Comparison of ENCODE assay signal across 8 cellular contexts in the genomic region with DNA sequence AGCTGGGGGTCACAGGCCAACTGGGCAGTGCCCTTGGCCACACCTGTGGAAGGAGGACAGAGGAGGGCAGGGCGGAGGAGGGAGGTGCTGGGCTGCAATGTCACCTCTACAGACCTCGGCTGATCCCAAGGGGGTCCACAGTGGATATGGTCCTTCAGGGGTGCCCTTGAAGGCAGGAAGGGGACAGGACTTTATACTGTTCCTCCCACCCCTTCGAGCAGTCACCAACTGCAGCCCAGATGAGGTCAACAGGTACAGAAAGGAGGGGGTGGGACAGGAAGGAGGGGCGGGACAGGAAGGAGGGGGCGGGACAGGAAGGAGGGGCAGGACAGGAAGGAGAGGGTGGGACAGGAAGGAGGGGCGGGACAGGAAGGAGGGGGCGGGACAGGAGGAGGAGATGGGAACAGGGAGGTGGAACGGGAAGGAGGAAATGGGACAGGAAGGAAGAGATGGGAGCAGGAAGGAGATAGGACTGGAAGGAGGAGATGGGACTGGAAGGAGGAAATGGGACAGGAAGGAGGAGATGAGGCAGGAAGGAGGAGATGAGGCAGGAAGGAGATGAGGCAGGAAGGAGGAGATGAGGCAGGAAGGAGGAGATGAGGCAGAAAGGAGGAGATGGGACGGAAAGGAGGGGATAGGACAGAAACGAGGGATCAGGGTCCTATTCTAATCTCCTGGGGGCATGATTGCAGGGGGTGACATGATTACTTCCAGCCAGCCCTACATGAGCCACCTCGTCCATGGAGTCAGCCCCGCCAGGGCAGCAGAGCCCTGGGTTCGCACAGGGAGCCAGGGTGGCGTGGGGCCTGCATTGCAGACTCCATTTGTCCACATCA. TPM values are rescaled to one million over a fixed set of nuclear protein-coding genes. Genes with fewer than 3 reads are reported as not detected.
DNase-seq lines count a peak whose midpoint lies in the region; ATAC-seq and FAIRE-seq lines count a peak whose summit lies in the region.

No MANE protein-coding gene starts in this region.

- DNase-seq in activated gamma-delta T cell treated with Interleukin-2 at 50 U/mL for 16 hours = peak; percentile 66
- no peak for DNase-seq in activated gamma-delta T cell (lab: John Stamatoyannopoulos, UW)
- DNase-seq in RCC 7860 (ENCODE audit: low spot score) = peak; percentile 34
- peak; percentile 57 for DNase-seq in activated T-helper 2 cell treated with anti-CD3 and anti-CD28 coated beads, Interferon-gamma antibody, Interleukin-2, Interleukin-4, amounts not matched to agents 10 μg/mL and 5 μg/mL and 100 μg/mL, durations not matched to agents 14 hours and 24 hours and 36 hours (ENCODE audit: low spot score)
- DNase-seq in NCI-H2227 treated with DMSO at 0.1 percent for 48 hours (lab: John Stamatoyannopoulos, UW) = no peak

- H3K27ac ChIP-seq in muscle layer of duodenum (ENCODE audit: low read length) = peak overlapping the region; percentile 56

- peaks cover 31% of the 10 kb centered on the region for H3K4me1 Mint-ChIP-seq in activated T-helper 2 cell treated with anti-CD3 and anti-CD28 coated beads, Interferon-gamma antibody, Interleukin-2, Interleukin-4, amounts not matched to agents 10 μg/mL and 5 μg/mL and 100 μg/mL, durations not matched to agents 14 hours and 24 hours and 36 hours (ENCODE audit: low read depth)

- H3K36me3 ChIP-seq in muscle layer of duodenum (ENCODE audit: control insufficient read depth in 1 of 2, insufficient read depth in 2 of 2, low read length in 2 of 2) = no peaks in the 10 kb centered on the region

- FAIRE-seq in RCC 7860 (lab: Jason Lieb, UNC) = no peak

- no peaks in the 10 kb centered on the region for H3K9me3 ChIP-seq in muscle layer of duodenum (ENCODE audit: control insufficient read depth in 1 of 2, low read length in 2 of 2)

- H3K9me3 Mint-ChIP-seq in activated T-helper 2 cell treated with anti-CD3 and anti-CD28 coated beads, Interferon-gamma antibody, Interleukin-2, Interleukin-4, amounts not matched to agents 10 μg/mL and 5 μg/mL and 100 μg/mL, durations not matched to agents 14 hours and 24 hours and 36 hours = no peaks in the 10 kb centered on the region

- H3K4me1 ChIP-seq in muscle layer of duodenum (ENCODE audit: control insufficient read depth in 1 of 2, insufficient read depth in 2 of 2, low read length in 2 of 2) = peaks cover 0 to 10% of the 10 kb centered on the region in 2 donors

- H3K27ac Mint-ChIP-seq in activated T-helper 2 cell treated with anti-CD3 and anti-CD28 coated beads, Interferon-gamma antibody, Interleukin-2, Interleukin-4, amounts not matched to agents 10 μg/mL and 5 μg/mL and 100 μg/mL, durations not matched to agents 14 hours and 24 hours and 36 hours = peak overlapping the region; percentile 84

- H3K27me3 Mint-ChIP-seq in activated T-helper 2 cell treated with anti-CD3 and anti-CD28 coated beads, Interferon-gamma antibody, Interleukin-2, Interleukin-4, amounts not matched to agents 10 μg/mL and 5 μg/mL and 100 μg/mL, durations not matched to agents 14 hours and 24 hours and 36 hours (ENCODE audit: low read depth) = no peaks in the 10 kb centered on the region

- intact Hi-C loops in activated T-helper 2 cell treated with anti-CD3 and anti-CD28 coated beads, Interferon-gamma antibody, Interleukin-2, Interleukin-4, amounts not matched to agents 10 μg/mL and 5 μg/mL and 100 μg/mL, durations not matched to agents 14 hours and 24 hours and 36 hours (cut with micrococcal nuclease) = loop anchor here (1.0 to 2.0 kb wide), 2 partner anchors 18 to 37 kb away; no protein-coding TSS in a partner anchor

- no peak overlapping the region for H3K4me3 ChIP-seq in muscle layer of duodenum (ENCODE audit: low read depth in 1 of 2, low read length in 2 of 2)

- ATAC-seq in HG03571 (IDR thresholded peaks at IDR 0.05; ENCODE audit: unreplicated experiment) (no peak), GM19455 (IDR thresholded peaks at IDR 0.05; ENCODE audit: unreplicated experiment) (no peak)

- H3K27me3 ChIP-seq in muscle layer of duodenum (ENCODE audit: low read depth, low read length) = no peaks in the 10 kb centered on the region

- peak overlapping the region; percentile 51 for H3K4me3 Mint-ChIP-seq in activated T-helper 2 cell treated with anti-CD3 and anti-CD28 coated beads, Interferon-gamma antibody, Interleukin-2, Interleukin-4, amounts not matched to agents 10 μg/mL and 5 μg/mL and 100 μg/mL, durations not matched to agents 14 hours and 24 hours and 36 hours (ENCODE audit: low read depth)

- H3K36me3 Mint-ChIP-seq in activated T-helper 2 cell treated with anti-CD3 and anti-CD28 coated beads, Interferon-gamma antibody, Interleukin-2, Interleukin-4, amounts not matched to agents 10 μg/mL and 5 μg/mL and 100 μg/mL, durations not matched to agents 14 hours and 24 hours and 36 hours (ENCODE audit: low read depth) = no peaks in the 10 kb centered on the region

RNA-seq across cellular contexts. Expression of gene MRGBP, which starts 19.4 kb away (rescaled TPM):
- total RNA-seq in activated T-helper 2 cell treated with anti-CD3 and anti-CD28 coated beads, Interferon-gamma antibody, Interleukin-2, Interleukin-4, amounts not matched to agents 10 μg/mL and 5 μg/mL and 100 μg/mL, durations not matched to agents 14 hours and 24 hours and 36 hours = 17.9 and 18.2 TPM in 2 replicates

RNA-seq across cellular contexts. Expression of gene OGFR, which starts 27.7 kb away (rescaled TPM):
- 54.3 and 55.7 TPM in 2 replicates for total RNA-seq in activated T-helper 2 cell treated with anti-CD3 and anti-CD28 coated beads, Interferon-gamma antibody, Interleukin-2, Interleukin-4, amounts not matched to agents 10 μg/mL and 5 μg/mL and 100 μg/mL, durations not matched to agents 14 hours and 24 hours and 36 hours

RNA-seq across cellular contexts. Expression of gene COL9A3, which starts 39.9 kb away (rescaled TPM):
- 0.27 and 0.32 TPM in 2 replicates for total RNA-seq in activated T-helper 2 cell treated with anti-CD3 and anti-CD28 coated beads, Interferon-gamma antibody, Interleukin-2, Interleukin-4, amounts not matched to agents 10 μg/mL and 5 μg/mL and 100 μg/mL, durations not matched to agents 14 hours and 24 hours and 36 hours

Comparison
In these comparisons a context has a peak if more than half of its experiments do, and no peak if none do; other contexts are left out.
1. DNase-seq: peak in activated gamma-delta T cell treated with Interleukin-2 at 50 U/mL for 16 hours (single experiment), RCC 7860 (single experiment) and activated T-helper 2 cell treated with anti-CD3 and anti-CD28 coated beads, Interferon-gamma antibody, Interleukin-2, Interleukin-4, amounts not matched to agents 10 μg/mL and 5 μg/mL and 100 μg/mL, durations not matched to agents 14 hours and 24 hours and 36 hours (single experiment); none in activated gamma-delta T cell (single experiment) and NCI-H2227 treated with DMSO at 0.1 percent for 48 hours (single experiment).